In the genomic region with DNA sequence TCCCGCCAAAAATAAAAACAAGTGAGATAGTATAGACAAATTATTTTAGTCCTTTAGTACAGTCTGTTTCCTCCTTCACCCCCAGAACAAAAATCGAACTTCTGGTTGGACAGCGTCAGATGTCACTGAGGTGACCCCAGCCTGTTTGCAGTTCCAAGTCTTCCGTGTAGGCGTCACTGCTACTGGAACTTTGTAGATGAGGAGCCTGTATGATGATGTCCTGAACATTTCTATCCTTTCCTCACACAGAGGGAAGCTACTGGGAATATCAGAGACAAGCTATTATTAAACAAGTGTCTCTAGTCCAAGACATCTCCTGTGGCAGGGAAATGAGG, we compare ENCODE assay signal across 7 cellular contexts. TPM values are rescaled to one million over a fixed set of nuclear protein-coding genes. Genes with fewer than 3 reads are reported as not detected.
DNase-seq lines count a peak whose midpoint lies in the region; ATAC-seq and TF ChIP-seq lines count a peak whose summit lies in the region.

No MANE protein-coding gene starts in this region.

- H3K9ac ChIP-seq in NT2/D1 (ENCODE audit: insufficient read length, low read depth): peak overlapping the region; percentile 94

- H3K27ac Mint-ChIP-seq in GM23338: peak overlapping the region; percentile 60

- H3K27me3 Mint-ChIP-seq in GM23338 (ENCODE audit: insufficient read depth, low read depth, poor library complexity): peaks cover 11% of the 10 kb centered on the region

- H3K36me3 Mint-ChIP-seq in GM23338 (ENCODE audit: low read depth): peaks cover 8% of the 10 kb centered on the region; the same call in 1 of the 3 replicates

- DNase-seq in GM23338 (ENCODE audit: low spot score) (no peak), NT2/D1 (ENCODE audit: low read depth, low spot score) (no peak), choroid plexus epithelial cell (ENCODE audit: low read depth) (peak; percentile 48), putamen (ENCODE audit: low spot score) (no peak), NCI-H1436 (lab: John Stamatoyannopoulos, UW) (no peak)

- H3K4me3 Mint-ChIP-seq in GM23338: peak overlapping the region; percentile 84

- H3K79me2 ChIP-seq in GM23338 (replicated peaks; ENCODE audit: insufficient read depth): peaks cover 34% of the 10 kb centered on the region

- H3K27me3 ChIP-seq in GM23338 (ENCODE audit: insufficient read depth) (no peaks in the 10 kb centered on the region), NT2/D1 (ENCODE audit: insufficient read depth, insufficient read length) (no peaks in the 10 kb centered on the region), mononuclear cell (ENCODE audit: insufficient read depth, low read length) (no peaks in the 10 kb centered on the region)

- no peak overlapping the region for H2AFZ ChIP-seq in GM23338

- no peaks in the 10 kb centered on the region for H3K36me3 ChIP-seq in GM23338 (ENCODE audit: insufficient read depth)
- peaks cover 11% of the 10 kb centered on the region for H3K36me3 ChIP-seq in NT2/D1 (ENCODE audit: insufficient read depth, insufficient read length, low read length)

- H3K4me3 ChIP-seq in GM23338 (peak overlapping the region; percentile 75), NT2/D1 (ENCODE audit: insufficient read length, low read depth) (peak overlapping the region; percentile 86), choroid plexus epithelial cell (ENCODE audit: low read depth, low read length) (no peak overlapping the region), mononuclear cell (ENCODE audit: low read length) (peak overlapping the region; percentile 69)

- no peak for TF ChIP-seq CTCF in GM23338 (conservative IDR thresholded peaks at IDR 0.05; ENCODE audit: low read depth in 2 of 2)
- TF ChIP-seq CTCF in choroid plexus epithelial cell (conservative IDR thresholded peaks at IDR 0.05; ENCODE audit: low read depth, low read length): peak; percentile 6

- no peaks in the 10 kb centered on the region for H3K9me2 ChIP-seq in GM23338 (ENCODE audit: insufficient read depth)

- H3K9me3 Mint-ChIP-seq in GM23338: no peaks in the 10 kb centered on the region; the same call in 2 of the 3 replicates

- H3K4me2 ChIP-seq in GM23338: peak overlapping the region; percentile 86

- peak overlapping the region; percentile 74; the same call in 1 of the 2 replicates for H3K27ac ChIP-seq in GM23338 (ENCODE audit: low read depth)

- H3K9me3 ChIP-seq in NT2/D1 (ENCODE audit: insufficient read depth, low read length): no peaks in the 10 kb centered on the region
- no peaks in the 10 kb centered on the region for H3K9me3 ChIP-seq in mononuclear cell (ENCODE audit: low read depth, low read length)

- H3F3A ChIP-seq in GM23338 (replicated peaks; ENCODE audit: low read depth): peaks cover 6% of the 10 kb centered on the region

- H3K4me1 Mint-ChIP-seq in GM23338: peaks cover 61% of the 10 kb centered on the region

- peaks cover 11% of the 10 kb centered on the region for H4K20me1 ChIP-seq in GM23338 (replicated peaks; ENCODE audit: insufficient read depth)

- ATAC-seq in GM23338: peak; percentile 1; the same call in 1 of the 3 replicates
- ATAC-seq in GM19328 (IDR thresholded peaks at IDR 0.05; ENCODE audit: unreplicated experiment): no peak

- peaks cover 21% of the 10 kb centered on the region for H3K4me1 ChIP-seq in GM23338 (ENCODE audit: insufficient read depth)
- peaks cover 3% of the 10 kb centered on the region for H3K4me1 ChIP-seq in NT2/D1 (ENCODE audit: insufficient read depth, insufficient read length)
- H3K4me1 ChIP-seq in mononuclear cell (ENCODE audit: insufficient read depth, low read length): peaks cover 55% of the 10 kb centered on the region

TF ChIP-seq in GM23338, 12 proteins besides CTCF, POLR2A, EP300 and RAD21 (continues in another document):
- TF ChIP-seq STAT1 (IDR thresholded peaks at IDR 0.05; ENCODE audit: unreplicated experiment) (no peak), EZH2 (IDR thresholded peaks at IDR 0.05; ENCODE audit: low read depth, unreplicated experiment) (no peak), EZH2phosphoT487 (IDR thresholded peaks at IDR 0.05; ENCODE audit: unreplicated experiment) (no peak), ZNF331 (CRISPR knock-in tag; IDR thresholded peaks at IDR 0.05; ENCODE audit: low read depth) (no peak), JUNB (IDR thresholded peaks at IDR 0.05; ENCODE audit: unreplicated experiment) (no peak), ZNF114 (CRISPR knock-in tag; IDR thresholded peaks at IDR 0.05) (no peak), CREB1 (CRISPR knock-in tag; IDR thresholded peaks at IDR 0.05; ENCODE audit: low read depth) (no peak), NANOG (IDR thresholded peaks at IDR 0.05; ENCODE audit: borderline replicate concordance) (no peak), POLR2AphosphoS5 (IDR thresholded peaks at IDR 0.05; ENCODE audit: low read depth) (no peak)
- TF ChIP-seq, protein P1, sequence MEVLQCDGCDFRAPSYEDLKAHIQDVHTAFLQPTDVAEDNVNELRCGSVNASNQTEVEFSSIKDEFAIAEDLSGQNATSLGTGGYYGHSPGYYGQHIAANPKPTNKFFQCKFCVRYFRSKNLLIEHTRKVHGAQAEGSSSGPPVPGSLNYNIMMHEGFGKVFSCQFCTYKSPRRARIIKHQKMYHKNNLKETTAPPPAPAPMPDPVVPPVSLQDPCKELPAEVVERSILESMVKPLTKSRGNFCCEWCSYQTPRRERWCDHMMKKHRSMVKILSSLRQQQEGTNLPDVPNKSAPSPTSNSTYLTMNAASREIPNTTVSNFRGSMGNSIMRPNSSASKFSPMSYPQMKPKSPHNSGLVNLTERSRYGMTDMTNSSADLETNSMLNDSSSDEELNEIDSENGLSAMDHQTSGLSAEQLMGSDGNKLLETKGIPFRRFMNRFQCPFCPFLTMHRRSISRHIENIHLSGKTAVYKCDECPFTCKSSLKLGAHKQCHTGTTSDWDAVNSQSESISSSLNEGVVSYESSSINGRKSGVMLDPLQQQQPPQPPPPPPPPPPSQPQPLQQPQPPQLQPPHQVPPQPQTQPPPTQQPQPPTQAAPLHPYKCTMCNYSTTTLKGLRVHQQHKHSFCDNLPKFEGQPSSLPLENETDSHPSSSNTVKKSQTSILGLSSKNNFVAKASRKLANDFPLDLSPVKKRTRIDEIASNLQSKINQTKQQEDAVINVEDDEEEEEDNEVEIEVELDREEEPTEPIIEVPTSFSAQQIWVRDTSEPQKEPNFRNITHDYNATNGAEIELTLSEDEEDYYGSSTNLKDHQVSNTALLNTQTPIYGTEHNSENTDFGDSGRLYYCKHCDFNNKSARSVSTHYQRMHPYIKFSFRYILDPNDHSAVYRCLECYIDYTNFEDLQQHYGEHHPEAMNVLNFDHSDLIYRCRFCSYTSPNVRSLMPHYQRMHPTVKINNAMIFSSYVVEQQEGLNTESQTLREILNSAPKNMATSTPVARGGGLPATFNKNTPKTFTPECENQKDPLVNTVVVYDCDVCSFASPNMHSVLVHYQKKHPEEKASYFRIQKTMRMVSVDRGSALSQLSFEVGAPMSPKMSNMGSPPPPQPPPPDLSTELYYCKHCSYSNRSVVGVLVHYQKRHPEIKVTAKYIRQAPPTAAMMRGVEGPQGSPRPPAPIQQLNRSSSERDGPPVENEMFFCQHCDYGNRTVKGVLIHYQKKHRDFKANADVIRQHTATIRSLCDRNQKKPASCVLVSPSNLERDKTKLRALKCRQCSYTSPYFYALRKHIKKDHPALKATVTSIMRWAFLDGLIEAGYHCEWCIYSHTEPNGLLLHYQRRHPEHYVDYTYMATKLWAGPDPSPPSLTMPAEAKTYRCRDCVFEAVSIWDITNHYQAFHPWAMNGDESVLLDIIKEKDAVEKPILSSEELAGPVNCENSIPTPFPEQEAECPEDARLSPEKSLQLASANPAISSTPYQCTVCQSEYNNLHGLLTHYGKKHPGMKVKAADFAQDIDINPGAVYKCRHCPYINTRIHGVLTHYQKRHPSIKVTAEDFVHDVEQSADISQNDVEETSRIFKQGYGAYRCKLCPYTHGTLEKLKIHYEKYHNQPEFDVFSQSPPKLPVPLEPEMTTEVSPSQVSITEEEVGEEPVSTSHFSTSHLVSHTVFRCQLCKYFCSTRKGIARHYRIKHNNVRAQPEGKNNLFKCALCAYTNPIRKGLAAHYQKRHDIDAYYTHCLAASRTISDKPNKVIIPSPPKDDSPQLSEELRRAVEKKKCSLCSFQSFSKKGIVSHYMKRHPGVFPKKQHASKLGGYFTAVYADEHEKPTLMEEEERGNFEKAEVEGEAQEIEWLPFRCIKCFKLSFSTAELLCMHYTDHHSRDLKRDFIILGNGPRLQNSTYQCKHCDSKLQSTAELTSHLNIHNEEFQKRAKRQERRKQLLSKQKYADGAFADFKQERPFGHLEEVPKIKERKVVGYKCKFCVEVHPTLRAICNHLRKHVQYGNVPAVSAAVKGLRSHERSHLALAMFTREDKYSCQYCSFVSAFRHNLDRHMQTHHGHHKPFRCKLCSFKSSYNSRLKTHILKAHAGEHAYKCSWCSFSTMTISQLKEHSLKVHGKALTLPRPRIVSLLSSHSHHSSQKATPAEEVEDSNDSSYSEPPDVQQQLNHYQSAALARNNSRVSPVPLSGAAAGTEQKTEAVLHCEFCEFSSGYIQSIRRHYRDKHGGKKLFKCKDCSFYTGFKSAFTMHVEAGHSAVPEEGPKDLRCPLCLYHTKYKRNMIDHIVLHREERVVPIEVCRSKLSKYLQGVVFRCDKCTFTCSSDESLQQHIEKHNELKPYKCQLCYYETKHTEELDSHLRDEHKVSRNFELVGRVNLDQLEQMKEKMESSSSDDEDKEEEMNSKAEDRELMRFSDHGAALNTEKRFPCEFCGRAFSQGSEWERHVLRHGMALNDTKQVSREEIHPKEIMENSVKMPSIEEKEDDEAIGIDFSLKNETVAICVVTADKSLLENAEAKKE (CRISPR knock-in tag; IDR thresholded peaks at IDR 0.05): no peak
- TF ChIP-seq, protein P2, sequence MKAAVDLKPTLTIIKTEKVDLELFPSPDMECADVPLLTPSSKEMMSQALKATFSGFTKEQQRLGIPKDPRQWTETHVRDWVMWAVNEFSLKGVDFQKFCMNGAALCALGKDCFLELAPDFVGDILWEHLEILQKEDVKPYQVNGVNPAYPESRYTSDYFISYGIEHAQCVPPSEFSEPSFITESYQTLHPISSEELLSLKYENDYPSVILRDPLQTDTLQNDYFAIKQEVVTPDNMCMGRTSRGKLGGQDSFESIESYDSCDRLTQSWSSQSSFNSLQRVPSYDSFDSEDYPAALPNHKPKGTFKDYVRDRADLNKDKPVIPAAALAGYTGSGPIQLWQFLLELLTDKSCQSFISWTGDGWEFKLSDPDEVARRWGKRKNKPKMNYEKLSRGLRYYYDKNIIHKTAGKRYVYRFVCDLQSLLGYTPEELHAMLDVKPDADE (IDR thresholded peaks at IDR 0.05): no peak

RNA-seq across cellular contexts. Expression of a gene that starts 0.9 kb away (rescaled TPM):
- total RNA-seq in GM23338 (2014; rRNA removed; shearing (Covaris generic)): 67.7 and 74.6 TPM in 2 replicates
- 34.8 and 36.0 TPM in 2 replicates for polyA plus RNA-seq in GM23338 (2016; fragmentation: Nextera tagmentation; extraction: Ambion mirVana)
- total RNA-seq in mononuclear cell: 85.6 TPM

RNA-seq across cellular contexts. Expression of a gene that starts 18.1 kb away (rescaled TPM):
- total RNA-seq in GM23338 (2014; rRNA removed; shearing (Covaris generic)): 584 and 639 TPM in 2 replicates
- 373 and 413 TPM in 2 replicates for polyA plus RNA-seq in GM23338 (2016; fragmentation: Nextera tagmentation; extraction: Ambion mirVana)
- total RNA-seq in mononuclear cell: 127 TPM

RNA-seq across cellular contexts. Expression of a gene that starts 33.8 kb away (rescaled TPM):
- total RNA-seq in GM23338 (2014; rRNA removed; shearing (Covaris generic)): 3.0 and 3.3 TPM in 2 replicates
- 7.7 and 11.3 TPM in 2 replicates for polyA plus RNA-seq in GM23338 (2016; fragmentation: Nextera tagmentation; extraction: Ambion mirVana)
- total RNA-seq in mononuclear cell: 2.5 TPM
